In genomic region chr4:48410812-48411211, GRCh38 we compare ENCODE assay signal across 17 cellular contexts.
A peak's percentile ranks its signal among the peaks of the same experiment; 100 is the strongest.
DNase-seq lines count a peak whose midpoint lies in the region; ATAC-seq, FAIRE-seq and TF ChIP-seq lines count a peak whose summit lies in the region.
"Had no signal": no experiment of that assay in that cellular context is flagged by ENCODE, and none has a peak within 500 bp of the region (broad histone marks: within the 10 kb centered on the region; RNA-seq: fewer than 3 reads in every experiment).

No MANE protein-coding gene starts in this region.

- no peak overlapping the region for H3K14ac ChIP-seq in H1 (ENCODE audit: insufficient read length)

- no peak overlapping the region for H3K23ac ChIP-seq in H1 (ENCODE audit: insufficient read length)

- TF ChIP-seq CTCF in CD8-positive, alpha-beta T cell (IDR thresholded peaks at IDR 0.05): no peak
- TF ChIP-seq CTCF in H1 (IDR thresholded peaks at IDR 0.05; ENCODE audit: control extremely low read depth in 1 of 3, insufficient read depth in 1 of 3, low read depth in 1 of 3, low read length in 3 of 3) (no peak), neural crest cell (conservative IDR thresholded peaks at IDR 0.05) (no peak), A673 (conservative IDR thresholded peaks at IDR 0.05; ENCODE audit: low read depth, low read length) (no peak)

- no peak overlapping the region for H2AK5ac ChIP-seq in H1 (ENCODE audit: low read depth, low read length)

- H3K79me2 ChIP-seq in H1 (ENCODE audit: control insufficient read depth in 1 of 2, insufficient read depth in 2 of 2, low read length in 2 of 2): no peaks in the 10 kb centered on the region

- WGBS in H1 (ENCODE audit: extremely low coverage in 1 of 2, insufficient coverage in 1 of 2, insufficient read length in 1 of 2, insufficient replicate concordance in 2 of 2, low coverage in 1 of 2, low lambda C conversion rate in 2 of 2, missing lambda C conversion rate in 1 of 2), 2 experiments: 77 to 100% methylated on average over 2 to 7 of the region's 7 CpGs

- no peaks in the 10 kb centered on the region for H4K20me1 ChIP-seq in H1 (replicated peaks in 1 of 2; ENCODE audit: control insufficient read depth in 1 of 2, insufficient read depth in 2 of 2, low read length in 2 of 2)

- H3K36me3 Mint-ChIP-seq in CD8-positive, alpha-beta T cell: peaks cover 52% of the 10 kb centered on the region
- H3K36me3 Mint-ChIP-seq in activated T-helper 17 cell treated with anti-CD3 and anti-CD28 coated beads, Interleukin-2, amount 50 U/mL, for 72 hours (ENCODE audit: low read depth): peaks cover 46% of the 10 kb centered on the region
- H3K36me3 Mint-ChIP-seq in neural crest cell (ENCODE audit: low read depth): peaks cover 26% of the 10 kb centered on the region

- intact Hi-C loops in CD8-positive, alpha-beta T cell (cut with DNase I, micrococcal nuclease): no loop called here
- intact Hi-C loops in A673 (cut with micrococcal nuclease; ENCODE audit: unreplicated experiment): no loop called here

- H4K8ac ChIP-seq in H1 (ENCODE audit: extremely low read depth, insufficient read depth, low read length): no peak overlapping the region

- no peaks in the 10 kb centered on the region for H3K9me3 ChIP-seq in CD8-positive, alpha-beta T cell (ENCODE audit: low read length)
- H3K9me3 ChIP-seq in H1 (ENCODE audit: insufficient read depth in 2 of 2, low read depth in 1 of 2, low read length in 1 of 2): no peaks in the 10 kb centered on the region
- H3K9me3 ChIP-seq in A673 (ENCODE audit: low read depth, low read length, poor library complexity, severe bottlenecking): no peaks in the 10 kb centered on the region

- POLR2A ChIA-PET in CD8-positive, alpha-beta T cell (lab: Charles Lee): no interaction called here
- POLR2A ChIA-PET in H1 (lab: Charles Lee; ENCODE audit: partially characterized antibody): no interaction called here
- POLR2A ChIA-PET in A673 (lab: Charles Lee; ENCODE audit: low non-redundant PET): no interaction called here

- no peak for DNase-seq in CD8-positive, alpha-beta T cell
- no peak for DNase-seq in H1 (ENCODE audit: low read depth in 1 of 2, low spot score in 2 of 2)
- DNase-seq in neural crest cell (ENCODE audit: low read depth, low spot score): no peak
- DNase-seq in SKM-1 (lab: John Stamatoyannopoulos, UW; ENCODE audit: unreplicated experiment): no peak
- no peak for DNase-seq in A673 (ENCODE audit: low spot score)
- DNase-seq: 8988T; ACHN; Calu3; CD4-positive, CD25-positive, alpha-beta regulatory T cell; DMS 273 treated with DMSO at 0.1 percent for 48 hours; GM23248; H9 had no signal

- CTCF ChIA-PET in CD8-positive, alpha-beta T cell (lab: Charles Lee): no interaction called here
- CTCF ChIA-PET in H1 (lab: Charles Lee; ENCODE audit: partially characterized antibody) (interaction anchor here (0.6 kb wide), 1 partner anchor 404 kb away, joined by 4 read pairs; no protein-coding TSS in a partner anchor), A673 (lab: Charles Lee) (no interaction called here)

- H3K79me1 ChIP-seq in H1 (ENCODE audit: low read depth, low read length): no peaks in the 10 kb centered on the region

- no peaks in the 10 kb centered on the region for H3K4me1 ChIP-seq in CD8-positive, alpha-beta T cell (ENCODE audit: insufficient read depth, low read length)
- H3K4me1 ChIP-seq in H1 (replicated peaks in 1 of 4; ENCODE audit: control insufficient read depth in 3 of 4, insufficient read depth in 4 of 4, low read length in 3 of 4) (peaks cover 0 to 2% (median 0%) of the 10 kb centered on the region in 4 experiments; a peak in 1 of 7 replicates), A673 (ENCODE audit: insufficient read depth, low read length, poor library complexity, severe bottlenecking) (peaks cover 9% of the 10 kb centered on the region)
- H3K4me1 ChIP-seq: BLaER1 treated with 17β-estradiol and CSF1 and Interleukin-3, amounts not matched to agents 10 nM and 100 nM had no signal

- H2BK20ac ChIP-seq in H1 (ENCODE audit: low read length): no peak overlapping the region

- no peak overlapping the region for H3K4ac ChIP-seq in H1 (replicated peaks; ENCODE audit: insufficient read length, low read depth, low read length)

- no peaks in the 10 kb centered on the region; the same call in 1 of the 2 replicates for H3K23me2 ChIP-seq in H1 (ENCODE audit: low read depth, low read length)

- no peaks in the 10 kb centered on the region for H3K27me3 ChIP-seq in CD8-positive, alpha-beta T cell (ENCODE audit: insufficient read depth, low read length)
- no peaks in the 10 kb centered on the region for H3K27me3 ChIP-seq in H1 (replicated peaks in 1 of 4; ENCODE audit: control insufficient read depth in 3 of 4, extremely low read depth in 1 of 4, insufficient read depth in 3 of 4, low read length in 3 of 4)
- no peaks in the 10 kb centered on the region for H3K27me3 ChIP-seq in A673 (replicated peaks; ENCODE audit: insufficient read depth, low read depth, low read length, poor library complexity)
- H3K27me3 ChIP-seq: BLaER1 treated with 17β-estradiol and CSF1 and Interleukin-3, amounts not matched to agents 10 nM and 100 nM had no signal

- no peak overlapping the region for H3K9ac ChIP-seq in H1 (replicated peaks in 1 of 4; ENCODE audit: extremely low read depth in 1 of 4, low read depth in 3 of 4, low read length in 3 of 4)
- H3K9ac ChIP-seq: BLaER1 treated with 17β-estradiol and CSF1 and Interleukin-3, amounts not matched to agents 10 nM and 100 nM; GM23248 had no signal

- H2BK5ac ChIP-seq in H1 (ENCODE audit: low read depth, low read length): no peak overlapping the region

- no peak overlapping the region for H3K18ac ChIP-seq in H1 (ENCODE audit: extremely low read depth, low read length)

- no peaks in the 10 kb centered on the region for H3K4me1 Mint-ChIP-seq in CD8-positive, alpha-beta T cell (ENCODE audit: low read depth)
- H3K4me1 Mint-ChIP-seq in activated T-helper 17 cell treated with anti-CD3 and anti-CD28 coated beads, Interleukin-2, amount 50 U/mL, for 72 hours: peaks cover 10% of the 10 kb centered on the region
- H3K4me1 Mint-ChIP-seq in neural crest cell: no peaks in the 10 kb centered on the region

- H3K27ac ChIP-seq in CD8-positive, alpha-beta T cell (ENCODE audit: low read depth, low read length): no peak overlapping the region
- no peak overlapping the region for H3K27ac ChIP-seq in H1 (ENCODE audit: low read depth, low read length)
- no peak overlapping the region for H3K27ac ChIP-seq in A673 (ENCODE audit: low read depth, low read length, poor library complexity, severe bottlenecking)
- H3K27ac ChIP-seq: BLaER1 treated with 17β-estradiol and CSF1 and Interleukin-3, amounts not matched to agents 10 nM and 100 nM; GM23248 had no signal

- H2BK15ac ChIP-seq in H1 (ENCODE audit: low read length): no peak overlapping the region

- ATAC-seq in CD8-positive, alpha-beta T cell: no peak
- ATAC-seq in activated T-helper 17 cell treated with anti-CD3 and anti-CD28 coated beads, Interleukin-2, amount 50 U/mL, for 72 hours (replicated peaks): no peak
- ATAC-seq in HG03457 (IDR thresholded peaks at IDR 0.05; ENCODE audit: unreplicated experiment): no peak
- ATAC-seq: HepG2 had no signal

- H3K4me3 Mint-ChIP-seq in CD8-positive, alpha-beta T cell: no peak overlapping the region
- no peak overlapping the region for H3K4me3 Mint-ChIP-seq in activated T-helper 17 cell treated with anti-CD3 and anti-CD28 coated beads, Interleukin-2, amount 50 U/mL, for 72 hours
- H3K4me3 Mint-ChIP-seq in neural crest cell: no peak overlapping the region
- H3K4me3 Mint-ChIP-seq: CD4-positive, CD25-positive, alpha-beta regulatory T cell; H9 had no signal

- no peak overlapping the region for H3K56ac ChIP-seq in H1 (replicated peaks; ENCODE audit: insufficient read length, low read depth, low read length)

- TF ChIP-seq EP300 in H1 (IDR thresholded peaks at IDR 0.05; ENCODE audit: borderline replicate concordance in 1 of 2, low read depth in 2 of 2, low read length in 2 of 2): no peak

- TF ChIP-seq POLR2A in H1 (IDR thresholded peaks at IDR 0.05; ENCODE audit: control extremely low read depth in 1 of 2, low read depth in 2 of 2, low read length in 2 of 2): no peak

- H2BK120ac ChIP-seq in H1 (replicated peaks; ENCODE audit: low read depth, low read length): no peak overlapping the region

- no peaks in the 10 kb centered on the region for H3K36me3 ChIP-seq in CD8-positive, alpha-beta T cell (ENCODE audit: insufficient read depth, low read length)
- H3K36me3 ChIP-seq in H1 (ENCODE audit: control insufficient read depth in 2 of 4, insufficient read depth in 4 of 4, low read length in 3 of 4) (no peaks in the 10 kb centered on the region), A673 (ENCODE audit: insufficient read depth, low read length, poor library complexity, severe bottlenecking) (no peaks in the 10 kb centered on the region)

- H2BK12ac ChIP-seq in H1 (ENCODE audit: low read depth, low read length): no peak overlapping the region

- no peak overlapping the region for H3K4me3 ChIP-seq in CD8-positive, alpha-beta T cell (ENCODE audit: low read depth, low read length)
- H3K4me3 ChIP-seq in H1 (ENCODE audit: extremely low read depth in 1 of 4, insufficient read depth in 2 of 4, low read depth in 3 of 4, low read length in 4 of 4): no peak overlapping the region
- no peak overlapping the region for H3K4me3 ChIP-seq in A673 (ENCODE audit: low read depth, low read length, poor library complexity, severe bottlenecking)
- H3K4me3 ChIP-seq: BLaER1 treated with 17β-estradiol and CSF1 and Interleukin-3, amounts not matched to agents 10 nM and 100 nM; GM23248 had no signal

- H4K91ac ChIP-seq in H1 (replicated peaks; ENCODE audit: insufficient read length, low read length): no peak overlapping the region

- no peak for FAIRE-seq in H1 (lab: Jason Lieb, UNC)
- FAIRE-seq: HepG2, HTR-8/SVneo had no signal

- BruUV-seq in A673 (replicated peaks; lab: Mats Ljungman, UMichigan): no TSS peak

- no peak for TF ChIP-seq RAD21 in H1 (IDR thresholded peaks at IDR 0.05 in 1 of 2, conservative IDR thresholded peaks at IDR 0.05 in 1 of 2; ENCODE audit: low read depth in 2 of 2, low read length in 2 of 2)

- no peak overlapping the region for H2AFZ ChIP-seq in H1 (ENCODE audit: low read length)
- H2AFZ ChIP-seq: GM23248 had no signal

- H3K27ac Mint-ChIP-seq in CD8-positive, alpha-beta T cell: peak overlapping the region; percentile 4
- peak overlapping the region; percentile 14 for H3K27ac Mint-ChIP-seq in activated T-helper 17 cell treated with anti-CD3 and anti-CD28 coated beads, Interleukin-2, amount 50 U/mL, for 72 hours
- H3K27ac Mint-ChIP-seq in neural crest cell (ENCODE audit: unreplicated experiment): peak overlapping the region; percentile 16

- H3K27me3 Mint-ChIP-seq in CD8-positive, alpha-beta T cell (ENCODE audit: low read depth): no peaks in the 10 kb centered on the region
- H3K27me3 Mint-ChIP-seq in activated T-helper 17 cell treated with anti-CD3 and anti-CD28 coated beads, Interleukin-2, amount 50 U/mL, for 72 hours: no peaks in the 10 kb centered on the region
- no peaks in the 10 kb centered on the region for H3K27me3 Mint-ChIP-seq in neural crest cell (ENCODE audit: low read depth)
- H3K27me3 Mint-ChIP-seq: CD4-positive, CD25-positive, alpha-beta regulatory T cell had no signal

- H4K5ac ChIP-seq in H1 (ENCODE audit: insufficient read length, low read depth, low read length): no peak overlapping the region

- H3K9me3 Mint-ChIP-seq in CD8-positive, alpha-beta T cell: no peaks in the 10 kb centered on the region
- H3K9me3 Mint-ChIP-seq in activated T-helper 17 cell treated with anti-CD3 and anti-CD28 coated beads, Interleukin-2, amount 50 U/mL, for 72 hours: no peaks in the 10 kb centered on the region
- peaks cover 3% of the 10 kb centered on the region for H3K9me3 Mint-ChIP-seq in neural crest cell
- H3K9me3 Mint-ChIP-seq: H9 had no signal

- H3K4me2 ChIP-seq in H1 (ENCODE audit: insufficient read depth in 1 of 2, low read depth in 2 of 2, low read length in 2 of 2): no peak overlapping the region
- H3K4me2 ChIP-seq: BLaER1 treated with 17β-estradiol and CSF1 and Interleukin-3, amounts not matched to agents 10 nM and 100 nM had no signal
